18 cellular contexts compared by ENCODE assay signal in genomic region chr2:169047253-169048250, GRCh38. TPM values are rescaled to one million over a fixed set of nuclear protein-coding genes. Genes with fewer than 3 reads are reported as not detected.
"Had no signal": no experiment of that assay in that cellular context is flagged by ENCODE, and none has a peak within 500 bp of the region (broad histone marks: within the 10 kb centered on the region; RNA-seq: fewer than 3 reads in every experiment).

No MANE protein-coding gene starts in this region.

- H3K79me2 ChIP-seq: parathyroid adenoma had no signal

- H3K4me3 ChIP-seq: neural progenitor cell, transverse colon had no signal

- H2AFZ ChIP-seq: neural progenitor cell, parathyroid adenoma had no signal

- DNase-seq: activated CD4-positive, alpha-beta memory T cell treated with anti-CD3 and anti-CD28 coated beads for 36 hours; activated CD4-positive, CD25-positive, alpha-beta regulatory T cell treated with anti-CD3 and anti-CD28 coated beads, Interleukin-2, amount 50 U/mL, for 72 hours; activated naive CD8-positive, alpha-beta T cell treated with anti-CD3 and anti-CD28 coated beads, Interleukin-2, amount 50 U/mL, for 24 hours; activated T-cell treated with anti-CD3 and anti-CD28 coated beads, Interleukin-2, amount 50 U/mL, for 48 hours; central memory CD4-positive, alpha-beta T cell; cortex of kidney; effector memory CD4-positive, alpha-beta T cell; glutamatergic neuron; stimulated activated naive B cell treated with anti-CD40 and anti-IgM and Interleukin-4, amounts not matched to agents 10 μg/mL and 1 μg/mL and 100 μg/mL, for 72 hours; substantia nigra; T-helper 17 cell had no signal

- H3K27me3 ChIP-seq: neural progenitor cell, transverse colon had no signal

- H3K4me3 Mint-ChIP-seq: activated CD4-positive, alpha-beta memory T cell treated with anti-CD3 and anti-CD28 coated beads for 36 hours; activated naive CD8-positive, alpha-beta T cell treated with anti-CD3 and anti-CD28 coated beads, Interleukin-2, amount 50 U/mL, for 24 hours; memory B cell; neural progenitor cell; stimulated activated naive B cell treated with anti-CD40 and anti-IgM and Interleukin-4, amounts not matched to agents 10 μg/mL and 1 μg/mL and 100 μg/mL, for 72 hours; T-helper 17 cell had no signal

- H3K36me3 ChIP-seq: neural progenitor cell, transverse colon had no signal

- H3K36me3 Mint-ChIP-seq: memory B cell, neural progenitor cell had no signal

- H3K27ac Mint-ChIP-seq: activated CD4-positive, alpha-beta memory T cell treated with anti-CD3 and anti-CD28 coated beads for 36 hours; activated naive CD8-positive, alpha-beta T cell treated with anti-CD3 and anti-CD28 coated beads, Interleukin-2, amount 50 U/mL, for 24 hours; memory B cell; neural progenitor cell; stimulated activated naive B cell treated with anti-CD40 and anti-IgM and Interleukin-4, amounts not matched to agents 10 μg/mL and 1 μg/mL and 100 μg/mL, for 72 hours; T-helper 17 cell had no signal

- H3K27ac ChIP-seq: neural progenitor cell, parathyroid adenoma had no signal

- H3K4me1 Mint-ChIP-seq: activated naive CD8-positive, alpha-beta T cell treated with anti-CD3 and anti-CD28 coated beads, Interleukin-2, amount 50 U/mL, for 24 hours; memory B cell; neural progenitor cell; stimulated activated naive B cell treated with anti-CD40 and anti-IgM and Interleukin-4, amounts not matched to agents 10 μg/mL and 1 μg/mL and 100 μg/mL, for 72 hours; T-helper 17 cell had no signal

- H3K27me3 Mint-ChIP-seq: activated naive CD8-positive, alpha-beta T cell treated with anti-CD3 and anti-CD28 coated beads, Interleukin-2, amount 50 U/mL, for 24 hours; memory B cell; stimulated activated naive B cell treated with anti-CD40 and anti-IgM and Interleukin-4, amounts not matched to agents 10 μg/mL and 1 μg/mL and 100 μg/mL, for 72 hours; T-helper 17 cell had no signal

- H3K4me2 ChIP-seq: neural progenitor cell had no signal

- ATAC-seq: activated naive CD8-positive, alpha-beta T cell treated with anti-CD3 and anti-CD28 coated beads, Interleukin-2, amount 50 U/mL, for 24 hours; SK-N-SH treated with all-trans-retinoic acid at 6 μM for 48 hours; stimulated activated naive B cell treated with anti-CD40 and anti-IgM and Interleukin-4, amounts not matched to agents 10 μg/mL and 1 μg/mL and 100 μg/mL, for 72 hours; T-helper 17 cell had no signal

- H3K4me1 ChIP-seq: neural progenitor cell, parathyroid adenoma had no signal

RNA-seq across cellular contexts. Expression of gene ABCB11, which starts 16.4 kb away (rescaled TPM):
- total RNA-seq: activated CD4-positive, alpha-beta memory T cell treated with anti-CD3 and anti-CD28 coated beads for 36 hours; epithelial cell of proximal tubule; renal cortical epithelial cell; T-helper 17 cell had no signal

RNA-seq across cellular contexts. Expression of gene DHRS9, which starts 21.8 kb away (rescaled TPM):
- total RNA-seq: renal cortical epithelial cell, T-helper 17 cell had no signal
